In genomic region chr2:218717262-218717661, GRCh38 we compare ENCODE assay signal across 10 cellular contexts. TPM values are rescaled to one million over a fixed set of nuclear protein-coding genes. Genes with fewer than 3 reads are reported as not detected.
A peak's percentile ranks its signal among the peaks of the same experiment; 100 is the strongest.
DNase-seq lines count a peak whose midpoint lies in the region; ATAC-seq and TF ChIP-seq lines count a peak whose summit lies in the region.
"Had no signal": no experiment of that assay in that cellular context is flagged by ENCODE, and none has a peak within 500 bp of the region (broad histone marks: within the 10 kb centered on the region; RNA-seq: fewer than 3 reads in every experiment).

No MANE protein-coding gene starts in this region.

- TF ChIP-seq CTCF in HFFc6 (IDR thresholded peaks at IDR 0.05) (no peak), astrocyte of the spinal cord (IDR thresholded peaks at IDR 0.05; ENCODE audit: low read depth, low read length) (no peak), nephron progenitor cell (IDR thresholded peaks at IDR 0.05) (no peak)

- in situ Hi-C loops in astrocyte of the spinal cord (cut with HindIII; ENCODE audit: low sequenced_read_pairs) = no loop called here

- no peak overlapping the region for H3K4me3 ChIP-seq in astrocyte of the spinal cord (ENCODE audit: low read depth, low read length)
- H3K4me3 ChIP-seq in H7 (ENCODE audit: insufficient read depth, low read depth, low read length) = no peak overlapping the region
- H3K4me3 ChIP-seq: lung had no signal

- no peak for DNase-seq in HFFc6
- peak; percentile 24 for DNase-seq in astrocyte of the spinal cord (ENCODE audit: low read depth, low spot score)
- no peak for DNase-seq in nephron progenitor cell
- DNase-seq in activated T-helper 1 cell treated with anti-CD3 and anti-CD28 coated beads, Interleukin-12 subunit alpha, Interleukin-12 subunit beta, Interleukin-2, Interleukin-4 antibody, amounts not matched to agents 30 ng/mL and 10 ng/mL and 1 ng/mL, durations not matched to agents 14 hours and 24 hours and 36 hours (ENCODE audit: low spot score) = no peak
- DNase-seq in H7 = no peak
- DNase-seq: activated effector memory CD4-positive, alpha-beta T cell treated with Interleukin-2 at 50 U/mL for 16 hours; KG1; NCI-H526 treated with DMSO at 0.1 percent for 48 hours had no signal

- H3K9me3 Mint-ChIP-seq in HFFc6 = no peaks in the 10 kb centered on the region
- H3K9me3 Mint-ChIP-seq in nephron progenitor cell = no peaks in the 10 kb centered on the region
- H3K9me3 Mint-ChIP-seq in activated T-helper 1 cell treated with anti-CD3 and anti-CD28 coated beads, Interleukin-12 subunit alpha, Interleukin-12 subunit beta, Interleukin-2, Interleukin-4 antibody, amounts not matched to agents 30 ng/mL and 10 ng/mL and 1 ng/mL, durations not matched to agents 14 hours and 24 hours and 36 hours = no peaks in the 10 kb centered on the region

- H3K4me1 Mint-ChIP-seq in HFFc6 (ENCODE audit: low read depth) = peaks cover 16% of the 10 kb centered on the region
- H3K4me1 Mint-ChIP-seq in nephron progenitor cell = peaks cover 26% of the 10 kb centered on the region
- H3K4me1 Mint-ChIP-seq in activated T-helper 1 cell treated with anti-CD3 and anti-CD28 coated beads, Interleukin-12 subunit alpha, Interleukin-12 subunit beta, Interleukin-2, Interleukin-4 antibody, amounts not matched to agents 30 ng/mL and 10 ng/mL and 1 ng/mL, durations not matched to agents 14 hours and 24 hours and 36 hours (ENCODE audit: low read depth) = peaks cover 22% of the 10 kb centered on the region

- ATAC-seq in activated CD4-positive, CD25-positive, alpha-beta regulatory T cell treated with anti-CD3 and anti-CD28 coated beads, Interleukin-2, amount 50 U/mL, for 24 hours = no peak

- H3K27me3 Mint-ChIP-seq in HFFc6 (ENCODE audit: insufficient read depth) (no peaks in the 10 kb centered on the region), nephron progenitor cell (ENCODE audit: low read depth, poor library complexity) (peaks cover 3% of the 10 kb centered on the region)
- H3K27me3 Mint-ChIP-seq in activated T-helper 1 cell treated with anti-CD3 and anti-CD28 coated beads, Interleukin-12 subunit alpha, Interleukin-12 subunit beta, Interleukin-2, Interleukin-4 antibody, amounts not matched to agents 30 ng/mL and 10 ng/mL and 1 ng/mL, durations not matched to agents 14 hours and 24 hours and 36 hours (ENCODE audit: insufficient read depth) = no peaks in the 10 kb centered on the region

- H3K27me3 ChIP-seq in H7 (ENCODE audit: control insufficient read depth, insufficient read depth, low read length) = no peaks in the 10 kb centered on the region

- peak overlapping the region; percentile 24; the same call in 1 of the 2 replicates for H3K27ac Mint-ChIP-seq in HFFc6
- peak overlapping the region; percentile 23 for H3K27ac Mint-ChIP-seq in nephron progenitor cell
- no peak overlapping the region for H3K27ac Mint-ChIP-seq in activated T-helper 1 cell treated with anti-CD3 and anti-CD28 coated beads, Interleukin-12 subunit alpha, Interleukin-12 subunit beta, Interleukin-2, Interleukin-4 antibody, amounts not matched to agents 30 ng/mL and 10 ng/mL and 1 ng/mL, durations not matched to agents 14 hours and 24 hours and 36 hours

- H3K4me3 Mint-ChIP-seq in HFFc6 (no peak overlapping the region), nephron progenitor cell (no peak overlapping the region)
- H3K4me3 Mint-ChIP-seq in activated T-helper 1 cell treated with anti-CD3 and anti-CD28 coated beads, Interleukin-12 subunit alpha, Interleukin-12 subunit beta, Interleukin-2, Interleukin-4 antibody, amounts not matched to agents 30 ng/mL and 10 ng/mL and 1 ng/mL, durations not matched to agents 14 hours and 24 hours and 36 hours = no peak overlapping the region

- H3K36me3 Mint-ChIP-seq in HFFc6 (ENCODE audit: low read depth) = peaks cover 10% of the 10 kb centered on the region; the same call in 1 of the 2 replicates
- peaks cover 56% of the 10 kb centered on the region for H3K36me3 Mint-ChIP-seq in nephron progenitor cell (ENCODE audit: low read depth)
- H3K36me3 Mint-ChIP-seq in activated T-helper 1 cell treated with anti-CD3 and anti-CD28 coated beads, Interleukin-12 subunit alpha, Interleukin-12 subunit beta, Interleukin-2, Interleukin-4 antibody, amounts not matched to agents 30 ng/mL and 10 ng/mL and 1 ng/mL, durations not matched to agents 14 hours and 24 hours and 36 hours (ENCODE audit: low read depth) = peaks cover 17% of the 10 kb centered on the region

- peaks cover 2% of the 10 kb centered on the region for H3K36me3 ChIP-seq in H7 (replicated peaks; ENCODE audit: control insufficient read depth, insufficient read depth, low read length)

- intact Hi-C loops in activated T-helper 1 cell treated with anti-CD3 and anti-CD28 coated beads, Interleukin-12 subunit alpha, Interleukin-12 subunit beta, Interleukin-2, Interleukin-4 antibody, amounts not matched to agents 30 ng/mL and 10 ng/mL and 1 ng/mL, durations not matched to agents 14 hours and 24 hours and 36 hours (cut with micrococcal nuclease) = loop anchor here (10.0 kb wide), 1 partner anchor 528 kb away; the partner anchor contains the start of genes GLB1L and STK16

RNA-seq across cellular contexts. Expression of gene TTLL4, which starts 6.6 kb away (rescaled TPM):
- 10 to 100 TPM; 16.1 to 19.6 (median 17.0) TPM for total RNA-seq in HFFc6 (2021; fragmentation: NEBNext Ultra II Directional; extraction: Animal tissue kit (Norgen Biotek cat#: 25700))
- 70.6 and 78.3 TPM in 2 replicates for total RNA-seq in activated T-helper 1 cell treated with anti-CD3 and anti-CD28 coated beads, Interleukin-12 subunit alpha, Interleukin-12 subunit beta, Interleukin-2, Interleukin-4 antibody, amounts not matched to agents 30 ng/mL and 10 ng/mL and 1 ng/mL, durations not matched to agents 14 hours and 24 hours and 36 hours
- 82.1 and 87.6 TPM in 2 replicates for total RNA-seq in H7 (2014; rRNA removed; shearing (Covaris generic))

RNA-seq across cellular contexts. Expression of gene STK36, which starts 45.4 kb away (rescaled TPM):
- 10 to 100 TPM; 20.0 to 31.0 (median 23.8) TPM for total RNA-seq in HFFc6 (2021; fragmentation: NEBNext Ultra II Directional; extraction: Animal tissue kit (Norgen Biotek cat#: 25700))
- total RNA-seq in activated T-helper 1 cell treated with anti-CD3 and anti-CD28 coated beads, Interleukin-12 subunit alpha, Interleukin-12 subunit beta, Interleukin-2, Interleukin-4 antibody, amounts not matched to agents 30 ng/mL and 10 ng/mL and 1 ng/mL, durations not matched to agents 14 hours and 24 hours and 36 hours = 15.9 TPM in 2 replicates
- 20.4 and 29.4 TPM in 2 replicates for total RNA-seq in H7 (2014; rRNA removed; shearing (Covaris generic))

RNA-seq across cellular contexts. Expression of gene RNF25, which starts 45.5 kb away (rescaled TPM):
- 10 to 100 TPM; 32.7 to 47.9 (median 39.2) TPM for total RNA-seq in HFFc6 (2021; fragmentation: NEBNext Ultra II Directional; extraction: Animal tissue kit (Norgen Biotek cat#: 25700))
- total RNA-seq in activated T-helper 1 cell treated with anti-CD3 and anti-CD28 coated beads, Interleukin-12 subunit alpha, Interleukin-12 subunit beta, Interleukin-2, Interleukin-4 antibody, amounts not matched to agents 30 ng/mL and 10 ng/mL and 1 ng/mL, durations not matched to agents 14 hours and 24 hours and 36 hours = 29.1 and 31.6 TPM in 2 replicates
- total RNA-seq in H7 (2014; rRNA removed; shearing (Covaris generic)) = 40.6 and 55.5 TPM in 2 replicates

RNA-seq across cellular contexts. Expression of gene BCS1L, which starts 57.8 kb away (rescaled TPM):
- total RNA-seq in HFFc6 (2021; fragmentation: NEBNext Ultra II Directional; extraction: Animal tissue kit (Norgen Biotek cat#: 25700)) = 10 to 100 TPM; 32.9 to 43.5 (median 35.8) TPM
- 85.1 and 85.3 TPM in 2 replicates for total RNA-seq in activated T-helper 1 cell treated with anti-CD3 and anti-CD28 coated beads, Interleukin-12 subunit alpha, Interleukin-12 subunit beta, Interleukin-2, Interleukin-4 antibody, amounts not matched to agents 30 ng/mL and 10 ng/mL and 1 ng/mL, durations not matched to agents 14 hours and 24 hours and 36 hours
- total RNA-seq in H7 (2014; rRNA removed; shearing (Covaris generic)) = 31.1 and 32.2 TPM in 2 replicates

RNA-seq across cellular contexts. Expression of gene ZNF142, which starts 57.8 kb away (rescaled TPM):
- total RNA-seq in HFFc6 (2021; fragmentation: NEBNext Ultra II Directional; extraction: Animal tissue kit (Norgen Biotek cat#: 25700)) = 10 to 100 TPM; 21.2 to 24.9 (median 23.5) TPM
- 61.8 and 64.4 TPM in 2 replicates for total RNA-seq in activated T-helper 1 cell treated with anti-CD3 and anti-CD28 coated beads, Interleukin-12 subunit alpha, Interleukin-12 subunit beta, Interleukin-2, Interleukin-4 antibody, amounts not matched to agents 30 ng/mL and 10 ng/mL and 1 ng/mL, durations not matched to agents 14 hours and 24 hours and 36 hours
- total RNA-seq in H7 (2014; rRNA removed; shearing (Covaris generic)) = 14.6 and 14.8 TPM in 2 replicates
